In genomic region chr1:156487862-156488261, GRCh38 we compare ENCODE assay signal across 8 cellular contexts. TPM values are rescaled to one million over a fixed set of nuclear protein-coding genes. Genes with fewer than 3 reads are reported as not detected.
A peak's percentile ranks its signal among the peaks of the same experiment; 100 is the strongest.
DNase-seq lines count a peak whose midpoint lies in the region; ATAC-seq, FAIRE-seq and TF ChIP-seq lines count a peak whose summit lies in the region.

No MANE protein-coding gene starts in this region.

- H3K27ac Mint-ChIP-seq in activated naive CD8-positive, alpha-beta T cell treated with anti-CD3 and anti-CD28 coated beads, Interleukin-2, amount 10 ng/mL, durations not matched to agents 7 days and 5 days: peak overlapping the region; percentile 92

- H3K27me3 Mint-ChIP-seq in activated naive CD8-positive, alpha-beta T cell treated with anti-CD3 and anti-CD28 coated beads, Interleukin-2, amount 10 ng/mL, durations not matched to agents 7 days and 5 days: no peaks in the 10 kb centered on the region

- ATAC-seq in HG02973 (IDR thresholded peaks at IDR 0.05; ENCODE audit: unreplicated experiment) (peak; percentile 30), GM18517 (IDR thresholded peaks at IDR 0.05; ENCODE audit: unreplicated experiment) (no peak)
- peak; percentile 37 for ATAC-seq in activated naive CD8-positive, alpha-beta T cell treated with anti-CD3 and anti-CD28 coated beads, Interleukin-2, amount 10 ng/mL, durations not matched to agents 7 days and 5 days (ENCODE audit: low read depth)

- peaks cover 0 to 100% (median 99%) of the 10 kb centered on the region in 4 donors for H3K4me1 ChIP-seq in sigmoid colon

- WGBS in sigmoid colon, 2 donors: 61 to 66% methylated on average over 4 of the region's 4 CpGs

- H3K4me3 ChIP-seq in sigmoid colon: no peak overlapping the region

- peak; percentile 78 for FAIRE-seq in GM18507 (lab: Jason Lieb, UNC)

- H3K36me3 ChIP-seq in sigmoid colon: peaks cover 1 to 7% (median 2%) of the 10 kb centered on the region in 4 donors

- no peak for TF ChIP-seq EP300 in sigmoid colon (IDR thresholded peaks at IDR 0.05)

- peak overlapping the region; percentile 98 to 100 (median 100) for H3K27ac ChIP-seq in sigmoid colon

- no peak for TF ChIP-seq CTCF in sigmoid colon (IDR thresholded peaks at IDR 0.05)

- peaks cover 7% of the 10 kb centered on the region for H3K36me3 Mint-ChIP-seq in activated naive CD8-positive, alpha-beta T cell treated with anti-CD3 and anti-CD28 coated beads, Interleukin-2, amount 10 ng/mL, durations not matched to agents 7 days and 5 days

- no peak for TF ChIP-seq POLR2A in sigmoid colon (IDR thresholded peaks at IDR 0.05)

- POLR2A ChIA-PET in activated naive CD8-positive, alpha-beta T cell treated with anti-CD3 and anti-CD28 coated beads, Interleukin-2, amount 10 ng/mL, durations not matched to agents 7 days and 5 days (lab: Charles Lee): interaction anchor here (1.2 to 5.8 kb wide), 4 partner anchors 12 to 37 kb away, joined by 4 to 81 read pairs (median 11); partner anchors contain the start of gene MEF2D

- DNase-seq in GM18507 (ENCODE audit: extremely low spot score, insufficient read length, low read depth) (no peak), sigmoid colon (no peak), DMS153 treated with DMSO at 0.1 percent for 48 hours (lab: John Stamatoyannopoulos, UW; ENCODE audit: unreplicated experiment) (no peak), NCI-H748 treated with DMSO at 0.1 percent for 48 hours (lab: John Stamatoyannopoulos, UW) (no peak)
- DNase-seq in activated naive CD8-positive, alpha-beta T cell treated with anti-CD3 and anti-CD28 coated beads, Interleukin-2, amount 10 ng/mL, durations not matched to agents 7 days and 5 days: no peak
- no peak for DNase-seq in stimulated activated CD4-positive, alpha-beta T cell treated with anti-CD3 and anti-CD28 coated beads, Interleukin-2, amount 100 ng/mL, for 24 hours

- intact Hi-C loops in sigmoid colon (cut with DNase I): no loop called here

- H3K27me3 ChIP-seq in sigmoid colon: no peaks in the 10 kb centered on the region

- H3K4me3 Mint-ChIP-seq in activated naive CD8-positive, alpha-beta T cell treated with anti-CD3 and anti-CD28 coated beads, Interleukin-2, amount 10 ng/mL, durations not matched to agents 7 days and 5 days: peak overlapping the region; percentile 83

- H3K9me3 ChIP-seq in sigmoid colon: no peaks in the 10 kb centered on the region

- no peaks in the 10 kb centered on the region for H3K9me3 Mint-ChIP-seq in activated naive CD8-positive, alpha-beta T cell treated with anti-CD3 and anti-CD28 coated beads, Interleukin-2, amount 10 ng/mL, durations not matched to agents 7 days and 5 days

- peaks cover 63% of the 10 kb centered on the region for H3K4me1 Mint-ChIP-seq in activated naive CD8-positive, alpha-beta T cell treated with anti-CD3 and anti-CD28 coated beads, Interleukin-2, amount 10 ng/mL, durations not matched to agents 7 days and 5 days

RNA-seq across cellular contexts. Expression of gene MEF2D, which starts 12.7 kb away (rescaled TPM):
- 10 to 100 TPM; 52.4 to 54.4 TPM for total RNA-seq in activated naive CD8-positive, alpha-beta T cell treated with anti-CD3 and anti-CD28 coated beads, Interleukin-2, amount 10 ng/mL, durations not matched to agents 7 days and 5 days
- total RNA-seq in sigmoid colon: 10 to 100 TPM; 39.8 to 61.6 (median 53.2) TPM
- polyA plus RNA-seq in sigmoid colon: 10 to 100 TPM; 13.2 to 31.2 (median 22.9) TPM
